ENCODE assay signal across 1 cellular context in the genomic region with DNA sequence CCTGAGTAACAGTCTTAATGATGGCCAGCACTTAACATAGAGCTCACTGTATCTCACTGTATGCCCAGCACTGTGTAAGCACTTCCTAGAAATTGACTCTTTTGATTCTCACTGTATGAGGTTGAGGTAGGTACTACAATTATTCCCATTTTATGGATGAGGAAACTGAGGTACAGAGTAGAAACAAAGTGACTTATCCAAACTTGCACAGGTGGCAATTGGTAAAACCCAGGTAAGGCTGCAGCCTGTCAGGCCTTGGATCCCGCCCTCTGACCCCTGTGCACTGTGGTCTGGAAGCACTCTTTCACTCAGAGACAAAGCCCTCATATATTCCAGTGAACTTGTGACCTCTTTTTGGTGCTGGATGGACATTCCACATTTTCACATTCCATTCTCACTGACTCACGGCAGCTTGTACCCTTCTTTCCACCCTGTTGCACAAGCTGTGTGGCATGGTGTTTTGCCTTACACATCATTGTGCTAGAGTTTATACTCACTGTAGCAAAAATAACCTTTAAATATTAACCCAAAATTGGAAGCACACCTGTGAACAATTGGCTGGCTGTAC.
TF ChIP-seq lines count a peak whose summit lies in the region.

No MANE protein-coding gene starts in this region.

TF ChIP-seq in HepG2, 621 proteins besides CTCF, POLR2A, EP300 and RAD21 (continued from another document and continues in another):
- TF ChIP-seq ARNT2 (CRISPR knock-in tag; IDR thresholded peaks at IDR 0.05; ENCODE audit: low read depth) = peak; percentile 67; the same call in 1 of the 2 replicates
- TF ChIP-seq NR3C1 (CRISPR knock-in tag; IDR thresholded peaks at IDR 0.05) = no peak
- peak; percentile 86 for TF ChIP-seq ZNF264 (CRISPR knock-in tag; IDR thresholded peaks at IDR 0.05)
- TF ChIP-seq ZSCAN5A (CRISPR knock-in tag; IDR thresholded peaks at IDR 0.05; ENCODE audit: borderline replicate concordance) = no peak; the same call in 1 of the 2 replicates
- no peak for TF ChIP-seq ZNF207 (IDR thresholded peaks at IDR 0.05; ENCODE audit: borderline replicate concordance)
- TF ChIP-seq ZNF235 (CRISPR knock-in tag; IDR thresholded peaks at IDR 0.05; ENCODE audit: borderline replicate concordance) = no peak
- TF ChIP-seq ZFP82 (CRISPR knock-in tag; IDR thresholded peaks at IDR 0.05; ENCODE audit: borderline replicate concordance) = no peak
- TF ChIP-seq ZNF512B (CRISPR knock-in tag; IDR thresholded peaks at IDR 0.05; ENCODE audit: borderline replicate concordance) = no peak
- TF ChIP-seq, protein P1, sequence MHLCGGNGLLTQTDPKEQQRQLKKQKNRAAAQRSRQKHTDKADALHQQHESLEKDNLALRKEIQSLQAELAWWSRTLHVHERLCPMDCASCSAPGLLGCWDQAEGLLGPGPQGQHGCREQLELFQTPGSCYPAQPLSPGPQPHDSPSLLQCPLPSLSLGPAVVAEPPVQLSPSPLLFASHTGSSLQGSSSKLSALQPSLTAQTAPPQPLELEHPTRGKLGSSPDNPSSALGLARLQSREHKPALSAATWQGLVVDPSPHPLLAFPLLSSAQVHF (CRISPR knock-in tag; IDR thresholded peaks at IDR 0.05) = no peak
- no peak for TF ChIP-seq FLYWCH1 (CRISPR knock-in tag; IDR thresholded peaks at IDR 0.05)
- TF ChIP-seq, protein P2, sequence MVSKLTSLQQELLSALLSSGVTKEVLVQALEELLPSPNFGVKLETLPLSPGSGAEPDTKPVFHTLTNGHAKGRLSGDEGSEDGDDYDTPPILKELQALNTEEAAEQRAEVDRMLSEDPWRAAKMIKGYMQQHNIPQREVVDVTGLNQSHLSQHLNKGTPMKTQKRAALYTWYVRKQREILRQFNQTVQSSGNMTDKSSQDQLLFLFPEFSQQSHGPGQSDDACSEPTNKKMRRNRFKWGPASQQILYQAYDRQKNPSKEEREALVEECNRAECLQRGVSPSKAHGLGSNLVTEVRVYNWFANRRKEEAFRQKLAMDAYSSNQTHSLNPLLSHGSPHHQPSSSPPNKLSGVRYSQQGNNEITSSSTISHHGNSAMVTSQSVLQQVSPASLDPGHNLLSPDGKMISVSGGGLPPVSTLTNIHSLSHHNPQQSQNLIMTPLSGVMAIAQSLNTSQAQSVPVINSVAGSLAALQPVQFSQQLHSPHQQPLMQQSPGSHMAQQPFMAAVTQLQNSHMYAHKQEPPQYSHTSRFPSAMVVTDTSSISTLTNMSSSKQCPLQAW (CRISPR knock-in tag; IDR thresholded peaks at IDR 0.05) = peak; percentile 91
- TF ChIP-seq, protein P3, sequence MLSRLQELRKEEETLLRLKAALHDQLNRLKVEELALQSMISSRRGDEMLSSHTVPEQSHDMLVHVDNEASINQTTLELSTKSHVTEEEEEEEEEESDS (CRISPR knock-in tag; IDR thresholded peaks at IDR 0.05; ENCODE audit: borderline replicate concordance) = no peak
- peak; percentile 94 for TF ChIP-seq IRF2 (CRISPR knock-in tag; IDR thresholded peaks at IDR 0.05)
- TF ChIP-seq ZBTB38 (CRISPR knock-in tag; IDR thresholded peaks at IDR 0.05) = peak; percentile 60; the same call in 1 of the 2 replicates
- TF ChIP-seq EZH2 (conservative IDR thresholded peaks at IDR 0.05; ENCODE audit: low read depth, low read length) = no peak
- TF ChIP-seq ZNF451 (CRISPR knock-in tag; IDR thresholded peaks at IDR 0.05) = no peak
- TF ChIP-seq THAP11 (CRISPR knock-in tag; IDR thresholded peaks at IDR 0.05) = peak; percentile 70
- TF ChIP-seq NFYC (CRISPR knock-in tag; IDR thresholded peaks at IDR 0.05) = no peak
- peak; percentile 72; the same call in 1 of the 3 replicates for TF ChIP-seq MXI1 (IDR thresholded peaks at IDR 0.05; ENCODE audit: borderline replicate concordance, low read depth, low read length)
- TF ChIP-seq KLF12 (CRISPR knock-in tag; IDR thresholded peaks at IDR 0.05; ENCODE audit: borderline replicate concordance) = no peak
- peak; percentile 99 for TF ChIP-seq SALL1 (CRISPR knock-in tag; IDR thresholded peaks at IDR 0.05)
- no peak for TF ChIP-seq ZNF564 (CRISPR knock-in tag; IDR thresholded peaks at IDR 0.05)
- no peak for TF ChIP-seq POLR2G (IDR thresholded peaks at IDR 0.05; ENCODE audit: low read depth, low read length)
- peak; percentile 100 for TF ChIP-seq ZNF629 (CRISPR knock-in tag; conservative IDR thresholded peaks at IDR 0.05)
- no peak for TF ChIP-seq HINFP (CRISPR knock-in tag; IDR thresholded peaks at IDR 0.05; ENCODE audit: low read depth)
- TF ChIP-seq RBM22 (optimal IDR thresholded peaks at IDR 0.05; ENCODE audit: low read length) = no peak
- TF ChIP-seq CHD2 (IDR thresholded peaks at IDR 0.05; ENCODE audit: low read depth, low read length) = no peak
- peak; percentile 33; the same call in 1 of the 2 replicates for TF ChIP-seq ELF1 (CRISPR knock-in tag; IDR thresholded peaks at IDR 0.05)
- TF ChIP-seq ZFP36L2 (CRISPR knock-in tag; IDR thresholded peaks at IDR 0.05) = no peak
- TF ChIP-seq CCDC6 (CRISPR knock-in tag; IDR thresholded peaks at IDR 0.05) = peak; percentile 77; the same call in 1 of the 2 replicates
- no peak; the same call in 1 of the 2 replicates for TF ChIP-seq MAFF (IDR thresholded peaks at IDR 0.05; ENCODE audit: low read depth, low read length)
- TF ChIP-seq TFDP1 (CRISPR knock-in tag; IDR thresholded peaks at IDR 0.05; ENCODE audit: borderline replicate concordance) = no peak
- TF ChIP-seq NKX3-1 (CRISPR knock-in tag; IDR thresholded peaks at IDR 0.05) = peak; percentile 72; the same call in 1 of the 2 replicates
- TF ChIP-seq SIX1 (CRISPR knock-in tag; IDR thresholded peaks at IDR 0.05; ENCODE audit: borderline replicate concordance) = peak; percentile 75; the same call in 1 of the 2 replicates
- TF ChIP-seq POGK (CRISPR knock-in tag; conservative IDR thresholded peaks at IDR 0.05) = peak; percentile 77; the same call in 1 of the 2 replicates
- 0 out of 2 replicates have a peak, but pooled peaks have one; percentile 49 for TF ChIP-seq ZNF605 (CRISPR knock-in tag; IDR thresholded peaks at IDR 0.05)
- peak; percentile 100 for TF ChIP-seq TEAD3 (CRISPR knock-in tag; optimal IDR thresholded peaks at IDR 0.05; ENCODE audit: borderline replicate concordance)
- no peak for TF ChIP-seq ZNF33A (CRISPR knock-in tag; IDR thresholded peaks at IDR 0.05; ENCODE audit: borderline replicate concordance)
- peak; percentile 86 for TF ChIP-seq ZNF644 (CRISPR knock-in tag; IDR thresholded peaks at IDR 0.05; ENCODE audit: low read depth)
- no peak for TF ChIP-seq HNRNPK (IDR thresholded peaks at IDR 0.05; ENCODE audit: low read depth, low read length, poor library complexity, severe bottlenecking)
- TF ChIP-seq TCF7L2 (IDR thresholded peaks at IDR 0.05; ENCODE audit: low read depth, low read length) = 0 out of 2 replicates have a peak, but pooled peaks have one; percentile 30
- no peak for TF ChIP-seq GLI4 (CRISPR knock-in tag; IDR thresholded peaks at IDR 0.05; ENCODE audit: borderline replicate concordance)
- TF ChIP-seq, protein P4, sequence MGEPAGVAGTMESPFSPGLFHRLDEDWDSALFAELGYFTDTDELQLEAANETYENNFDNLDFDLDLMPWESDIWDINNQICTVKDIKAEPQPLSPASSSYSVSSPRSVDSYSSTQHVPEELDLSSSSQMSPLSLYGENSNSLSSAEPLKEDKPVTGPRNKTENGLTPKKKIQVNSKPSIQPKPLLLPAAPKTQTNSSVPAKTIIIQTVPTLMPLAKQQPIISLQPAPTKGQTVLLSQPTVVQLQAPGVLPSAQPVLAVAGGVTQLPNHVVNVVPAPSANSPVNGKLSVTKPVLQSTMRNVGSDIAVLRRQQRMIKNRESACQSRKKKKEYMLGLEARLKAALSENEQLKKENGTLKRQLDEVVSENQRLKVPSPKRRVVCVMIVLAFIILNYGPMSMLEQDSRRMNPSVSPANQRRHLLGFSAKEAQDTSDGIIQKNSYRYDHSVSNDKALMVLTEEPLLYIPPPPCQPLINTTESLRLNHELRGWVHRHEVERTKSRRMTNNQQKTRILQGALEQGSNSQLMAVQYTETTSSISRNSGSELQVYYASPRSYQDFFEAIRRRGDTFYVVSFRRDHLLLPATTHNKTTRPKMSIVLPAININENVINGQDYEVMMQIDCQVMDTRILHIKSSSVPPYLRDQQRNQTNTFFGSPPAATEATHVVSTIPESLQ (CRISPR knock-in tag; conservative IDR thresholded peaks at IDR 0.05) = no peak
- TF ChIP-seq POLR2AphosphoS5 (IDR thresholded peaks at IDR 0.05; ENCODE audit: low read depth, low read length) = no peak
- TF ChIP-seq KLF11 (CRISPR knock-in tag; IDR thresholded peaks at IDR 0.05) = no peak
- TF ChIP-seq PHF5A (CRISPR knock-in tag; IDR thresholded peaks at IDR 0.05; ENCODE audit: low read depth, unreplicated experiment) = peak; percentile 82
- peak; percentile 84 for TF ChIP-seq GFI1 (CRISPR knock-in tag; IDR thresholded peaks at IDR 0.05; ENCODE audit: borderline replicate concordance)
- TF ChIP-seq ZNF674 (CRISPR knock-in tag; IDR thresholded peaks at IDR 0.05; ENCODE audit: low read depth) = no peak
- TF ChIP-seq, protein P5, sequence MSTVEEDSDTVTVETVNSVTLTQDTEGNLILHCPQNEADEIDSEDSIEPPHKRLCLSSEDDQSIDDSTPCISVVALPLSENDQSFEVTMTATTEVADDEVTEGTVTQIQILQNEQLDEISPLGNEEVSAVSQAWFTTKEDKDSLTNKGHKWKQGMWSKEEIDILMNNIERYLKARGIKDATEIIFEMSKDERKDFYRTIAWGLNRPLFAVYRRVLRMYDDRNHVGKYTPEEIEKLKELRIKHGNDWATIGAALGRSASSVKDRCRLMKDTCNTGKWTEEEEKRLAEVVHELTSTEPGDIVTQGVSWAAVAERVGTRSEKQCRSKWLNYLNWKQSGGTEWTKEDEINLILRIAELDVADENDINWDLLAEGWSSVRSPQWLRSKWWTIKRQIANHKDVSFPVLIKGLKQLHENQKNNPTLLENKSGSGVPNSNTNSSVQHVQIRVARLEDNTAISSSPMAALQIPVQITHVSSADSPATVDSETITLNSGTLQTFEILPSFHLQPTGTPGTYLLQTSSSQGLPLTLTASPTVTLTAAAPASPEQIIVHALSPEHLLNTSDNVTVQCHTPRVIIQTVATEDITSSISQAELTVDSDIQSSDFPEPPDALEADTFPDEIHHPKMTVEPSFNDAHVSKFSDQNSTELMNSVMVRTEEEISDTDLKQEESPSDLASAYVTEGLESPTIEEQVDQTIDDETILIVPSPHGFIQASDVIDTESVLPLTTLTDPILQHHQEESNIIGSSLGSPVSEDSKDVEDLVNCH (CRISPR knock-in tag; IDR thresholded peaks at IDR 0.05) = no peak
